In the genomic region with DNA sequence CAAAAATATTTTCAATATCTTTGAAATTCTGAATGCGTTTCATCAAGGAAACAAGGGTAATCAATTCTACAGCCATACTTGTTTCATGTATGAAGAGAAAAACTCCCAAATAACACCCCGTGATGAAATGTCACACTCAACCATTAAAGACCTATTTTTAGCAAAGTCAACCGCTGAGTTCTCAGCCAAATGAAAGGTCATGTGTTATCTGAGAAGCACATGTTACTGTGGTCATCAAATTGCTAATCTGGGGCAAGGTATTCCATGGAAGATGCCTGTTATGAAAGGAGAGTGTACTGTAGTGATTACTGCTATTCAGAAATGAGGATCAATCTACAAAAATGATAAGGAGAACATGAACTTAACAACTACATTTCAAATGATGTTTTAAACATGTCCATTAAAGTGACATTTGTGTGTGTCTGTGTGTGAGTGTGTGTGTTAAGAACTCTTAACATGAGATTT, we compare ENCODE assay signal across 10 cellular contexts.
DNase-seq lines count a peak whose midpoint lies in the region; ATAC-seq lines count a peak whose summit lies in the region.
"Had no signal": no experiment of that assay in that cellular context is flagged by ENCODE, and none has a peak within 500 bp of the region (broad histone marks: within the 10 kb centered on the region; RNA-seq: fewer than 3 reads in every experiment).

No MANE protein-coding gene starts in this region.

- intact Hi-C loops in activated CD4-positive, alpha-beta memory T cell treated with anti-CD3 and anti-CD28 coated beads for 36 hours (cut with micrococcal nuclease), result no loop called here
- intact Hi-C loops in left colon (cut with DNase I, micrococcal nuclease), result no loop called here

- no peaks in the 10 kb centered on the region for H3K9me3 Mint-ChIP-seq in activated CD4-positive, alpha-beta memory T cell treated with anti-CD3 and anti-CD28 coated beads for 36 hours
- H3K9me3 Mint-ChIP-seq in activated CD4-positive, alpha-beta memory T cell treated with anti-CD3 and anti-CD28 coated beads, Interleukin-2, amount 10 ng/mL, durations not matched to agents 7 days and 5 days, result no peaks in the 10 kb centered on the region
- H3K9me3 Mint-ChIP-seq in stimulated activated effector memory CD8-positive, alpha-beta T cell treated with anti-CD3 and anti-CD28 coated beads, Interleukin-12 subunit alpha, Interleukin-12 subunit beta, amount 100 ng/mL, for 72 hours, result no peaks in the 10 kb centered on the region

- CTCF ChIA-PET in activated CD4-positive, alpha-beta memory T cell treated with anti-CD3 and anti-CD28 coated beads for 36 hours (lab: Charles Lee), result no interaction called here
- CTCF ChIA-PET in activated CD4-positive, alpha-beta memory T cell treated with anti-CD3 and anti-CD28 coated beads, Interleukin-2, amount 10 ng/mL, durations not matched to agents 7 days and 5 days (lab: Charles Lee), result no interaction called here

- H3K36me3 Mint-ChIP-seq in activated CD4-positive, alpha-beta memory T cell treated with anti-CD3 and anti-CD28 coated beads for 36 hours, result peaks cover 12% of the 10 kb centered on the region
- peaks cover 37% of the 10 kb centered on the region for H3K36me3 Mint-ChIP-seq in activated CD4-positive, alpha-beta memory T cell treated with anti-CD3 and anti-CD28 coated beads, Interleukin-2, amount 10 ng/mL, durations not matched to agents 7 days and 5 days (ENCODE audit: low read depth)
- H3K36me3 Mint-ChIP-seq in stimulated activated effector memory CD8-positive, alpha-beta T cell treated with anti-CD3 and anti-CD28 coated beads, Interleukin-12 subunit alpha, Interleukin-12 subunit beta, amount 100 ng/mL, for 72 hours, result peaks cover 48% of the 10 kb centered on the region

- no peak for DNase-seq in activated CD4-positive, alpha-beta memory T cell treated with anti-CD3 and anti-CD28 coated beads for 36 hours
- no peak for DNase-seq in activated CD4-positive, alpha-beta memory T cell treated with anti-CD3 and anti-CD28 coated beads, Interleukin-2, amount 10 ng/mL, durations not matched to agents 7 days and 5 days
- DNase-seq in SHP77 treated with DMSO at 0.1 percent for 48 hours (lab: John Stamatoyannopoulos, UW) (peak; percentile 44), NCI-H1105 (lab: John Stamatoyannopoulos, UW) (no peak), GM19238 (ENCODE audit: insufficient read length, low spot score) (no peak), left colon (no peak)
- DNase-seq in stimulated activated effector memory CD8-positive, alpha-beta T cell treated with anti-CD3 and anti-CD28 coated beads, Interleukin-12 subunit alpha, Interleukin-12 subunit beta, amount 100 ng/mL, for 72 hours (ENCODE audit: low spot score in 2 of 2), result no peak
- DNase-seq: retina had no signal

- ATAC-seq in HG02973 (IDR thresholded peaks at IDR 0.05; ENCODE audit: unreplicated experiment) (peak; percentile 63), left colon (no peak)
- ATAC-seq in stimulated activated effector memory CD8-positive, alpha-beta T cell treated with anti-CD3 and anti-CD28 coated beads, Interleukin-12 subunit alpha, Interleukin-12 subunit beta, amount 100 ng/mL, for 72 hours, result peak; percentile 36
- ATAC-seq: HCT116 had no signal

- H3K4me1 Mint-ChIP-seq in activated CD4-positive, alpha-beta memory T cell treated with anti-CD3 and anti-CD28 coated beads for 36 hours (ENCODE audit: low read depth), result peaks cover 54% of the 10 kb centered on the region
- H3K4me1 Mint-ChIP-seq in activated CD4-positive, alpha-beta memory T cell treated with anti-CD3 and anti-CD28 coated beads, Interleukin-2, amount 10 ng/mL, durations not matched to agents 7 days and 5 days, result peaks cover 46% of the 10 kb centered on the region
- peaks cover 59% of the 10 kb centered on the region for H3K4me1 Mint-ChIP-seq in stimulated activated effector memory CD8-positive, alpha-beta T cell treated with anti-CD3 and anti-CD28 coated beads, Interleukin-12 subunit alpha, Interleukin-12 subunit beta, amount 100 ng/mL, for 72 hours

- no peak overlapping the region for H3K4me3 Mint-ChIP-seq in activated CD4-positive, alpha-beta memory T cell treated with anti-CD3 and anti-CD28 coated beads for 36 hours
- H3K4me3 Mint-ChIP-seq in activated CD4-positive, alpha-beta memory T cell treated with anti-CD3 and anti-CD28 coated beads, Interleukin-2, amount 10 ng/mL, durations not matched to agents 7 days and 5 days, result no peak overlapping the region
- H3K4me3 Mint-ChIP-seq in stimulated activated effector memory CD8-positive, alpha-beta T cell treated with anti-CD3 and anti-CD28 coated beads, Interleukin-12 subunit alpha, Interleukin-12 subunit beta, amount 100 ng/mL, for 72 hours, result peak overlapping the region; percentile 22

- POLR2A ChIA-PET in activated CD4-positive, alpha-beta memory T cell treated with anti-CD3 and anti-CD28 coated beads for 36 hours (lab: Charles Lee), result no interaction called here
- POLR2A ChIA-PET in activated CD4-positive, alpha-beta memory T cell treated with anti-CD3 and anti-CD28 coated beads, Interleukin-2, amount 10 ng/mL, durations not matched to agents 7 days and 5 days (lab: Charles Lee), result interaction anchor here (1.8 to 2.1 kb wide), 2 partner anchors 31 to 125 kb away, joined by 4 to 5 read pairs; no protein-coding TSS in a partner anchor

- H3K27ac Mint-ChIP-seq in activated CD4-positive, alpha-beta memory T cell treated with anti-CD3 and anti-CD28 coated beads for 36 hours, result peak overlapping the region; percentile 1
- no peak overlapping the region for H3K27ac Mint-ChIP-seq in activated CD4-positive, alpha-beta memory T cell treated with anti-CD3 and anti-CD28 coated beads, Interleukin-2, amount 10 ng/mL, durations not matched to agents 7 days and 5 days
- H3K27ac Mint-ChIP-seq in stimulated activated effector memory CD8-positive, alpha-beta T cell treated with anti-CD3 and anti-CD28 coated beads, Interleukin-12 subunit alpha, Interleukin-12 subunit beta, amount 100 ng/mL, for 72 hours, result peak overlapping the region; percentile 90

- no peaks in the 10 kb centered on the region for H3K27me3 Mint-ChIP-seq in activated CD4-positive, alpha-beta memory T cell treated with anti-CD3 and anti-CD28 coated beads for 36 hours
- no peaks in the 10 kb centered on the region for H3K27me3 Mint-ChIP-seq in activated CD4-positive, alpha-beta memory T cell treated with anti-CD3 and anti-CD28 coated beads, Interleukin-2, amount 10 ng/mL, durations not matched to agents 7 days and 5 days
